ENCODE assay signal across 23 cellular contexts in the genomic region with DNA sequence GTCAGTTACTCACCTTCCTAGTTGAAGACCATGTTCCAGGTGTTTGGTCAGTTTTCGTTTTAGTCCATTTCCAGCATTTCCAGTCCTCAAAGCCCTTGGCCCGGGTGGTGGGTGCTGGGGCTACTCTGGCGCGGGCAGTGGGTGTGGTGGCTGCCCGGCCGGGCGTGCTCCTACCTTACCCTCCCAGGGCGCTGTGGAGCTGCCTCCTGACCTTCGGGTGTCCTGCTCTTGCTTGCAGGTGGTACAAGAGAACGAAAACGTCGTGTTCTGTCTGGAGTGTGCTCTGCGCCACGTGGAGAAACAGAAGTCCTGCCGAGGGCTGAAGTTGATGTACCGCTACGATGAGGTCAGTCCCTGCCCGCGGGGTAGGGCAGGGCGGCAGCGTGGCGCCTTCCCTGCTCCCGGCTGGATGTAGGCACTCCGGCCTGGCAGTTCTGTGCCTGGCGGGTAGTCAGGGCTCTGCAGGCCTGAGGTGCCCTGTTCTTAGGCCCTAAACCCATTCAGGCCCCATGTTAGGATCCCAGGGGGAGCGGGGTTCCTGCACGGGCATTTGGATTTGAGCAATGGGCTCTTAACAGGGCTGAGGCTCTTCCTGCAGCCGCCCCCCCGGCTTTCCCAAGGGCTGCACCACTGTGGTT.
DNase-seq lines count a peak whose midpoint lies in the region; ATAC-seq and TF ChIP-seq lines count a peak whose summit lies in the region.
"Had no signal": no experiment of that assay in that cellular context is flagged by ENCODE, and none has a peak within 500 bp of the region (broad histone marks: within the 10 kb centered on the region; RNA-seq: fewer than 3 reads in every experiment).

No MANE protein-coding gene starts in this region.

- BruUV-seq in A673 (replicated peaks; lab: Mats Ljungman, UMichigan): no TSS peak

- H3K14ac ChIP-seq in mesenchymal stem cell (ENCODE audit: low read length in 2 of 2): no peak overlapping the region

- H3K4me1 Mint-ChIP-seq in GM23338: peaks cover 25% of the 10 kb centered on the region

- no peak overlapping the region for H2BK12ac ChIP-seq in mesenchymal stem cell (ENCODE audit: low read length in 2 of 2)

- H2BK120ac ChIP-seq in mesenchymal stem cell (ENCODE audit: low read depth, low read length): no peak overlapping the region

- H3K4me2 ChIP-seq in GM23338: no peak overlapping the region
- H3K4me2 ChIP-seq in mesenchymal stem cell (ENCODE audit: low read length, poor library complexity, severe bottlenecking): no peak overlapping the region
- H3K4me2 ChIP-seq: A549 had no signal

- TF ChIP-seq CTCF in A673 (conservative IDR thresholded peaks at IDR 0.05; ENCODE audit: low read depth, low read length): no peak
- TF ChIP-seq CTCF in GM23338 (conservative IDR thresholded peaks at IDR 0.05; ENCODE audit: low read depth in 2 of 2): no peak
- TF ChIP-seq CTCF in sigmoid colon (IDR thresholded peaks at IDR 0.05): no peak
- TF ChIP-seq CTCF in uterus (IDR thresholded peaks at IDR 0.05): no peak

- H3K9me3 Mint-ChIP-seq in GM23338: peaks cover 1% of the 10 kb centered on the region; the same call in 2 of the 3 replicates
- H3K9me3 Mint-ChIP-seq: HFFc6 had no signal

- H4K8ac ChIP-seq in mesenchymal stem cell (ENCODE audit: low read length): peak overlapping the region; percentile 55

- POLR2A ChIA-PET in A673 (lab: Charles Lee; ENCODE audit: low non-redundant PET): no interaction called here

- peaks cover 71% of the 10 kb centered on the region for H3F3A ChIP-seq in GM23338 (replicated peaks; ENCODE audit: low read depth)

- no peak overlapping the region for H3K23ac ChIP-seq in mesenchymal stem cell (ENCODE audit: low read length in 2 of 2)

- intact Hi-C loops in A673 (cut with micrococcal nuclease; ENCODE audit: unreplicated experiment) (no loop called here), sigmoid colon (cut with DNase I) (no loop called here), uterus (cut with DNase I; ENCODE audit: low total_unique reads) (no loop called here)

- peaks cover 74% of the 10 kb centered on the region for H3K27me3 Mint-ChIP-seq in GM23338 (ENCODE audit: insufficient read depth, low read depth, poor library complexity)

- no peak overlapping the region for H3K4me3 Mint-ChIP-seq in GM23338
- H3K4me3 Mint-ChIP-seq: HFFc6 had no signal

- peaks cover 100% of the 10 kb centered on the region for H3K36me3 Mint-ChIP-seq in GM23338 (ENCODE audit: low read depth)

- peaks cover 59% of the 10 kb centered on the region for H4K20me1 ChIP-seq in GM23338 (replicated peaks; ENCODE audit: insufficient read depth)

- H3K27me3 ChIP-seq in A673 (replicated peaks; ENCODE audit: insufficient read depth, low read depth, low read length, poor library complexity) (no peaks in the 10 kb centered on the region), GM23338 (ENCODE audit: insufficient read depth) (no peaks in the 10 kb centered on the region), mesenchymal stem cell (ENCODE audit: control insufficient read depth in 1 of 2, insufficient read depth in 1 of 2, low read length in 2 of 2) (no peaks in the 10 kb centered on the region), sigmoid colon (no peaks in the 10 kb centered on the region), uterus (no peaks in the 10 kb centered on the region)
- H3K27me3 ChIP-seq: BE2C, SJCRH30 had no signal

- no peak overlapping the region for H2BK5ac ChIP-seq in mesenchymal stem cell (ENCODE audit: low read depth, low read length, poor library complexity, severe bottlenecking)

- H2AK5ac ChIP-seq in mesenchymal stem cell (ENCODE audit: low read length, severe bottlenecking): peak overlapping the region; percentile 46

- H3K79me1 ChIP-seq in mesenchymal stem cell (replicated peaks; ENCODE audit: low read length, poor library complexity, severe bottlenecking): peaks cover 27% of the 10 kb centered on the region

- peak overlapping the region; percentile 56 for H4K91ac ChIP-seq in mesenchymal stem cell (ENCODE audit: low read length)

- H3K4me3 ChIP-seq in A673 (ENCODE audit: low read depth, low read length, poor library complexity, severe bottlenecking) (no peak overlapping the region), GM23338 (no peak overlapping the region), mesenchymal stem cell (ENCODE audit: insufficient read depth in 1 of 2, low read depth in 1 of 2, low read length in 2 of 2) (peak overlapping the region in 1 of 2 experiments; percentile 17), sigmoid colon (no peak overlapping the region), uterus (no peak overlapping the region)
- H3K4me3 ChIP-seq: A549, SJCRH30 had no signal

- H2AFZ ChIP-seq in GM23338: no peak overlapping the region
- H2AFZ ChIP-seq in mesenchymal stem cell (ENCODE audit: low read depth, low read length): no peak overlapping the region

- H3K9me3 ChIP-seq in A673 (ENCODE audit: low read depth, low read length, poor library complexity, severe bottlenecking): no peaks in the 10 kb centered on the region
- H3K9me3 ChIP-seq in mesenchymal stem cell (ENCODE audit: control insufficient read depth, low read length): no peaks in the 10 kb centered on the region
- no peaks in the 10 kb centered on the region for H3K9me3 ChIP-seq in sigmoid colon
- no peaks in the 10 kb centered on the region for H3K9me3 ChIP-seq in uterus
- H3K9me3 ChIP-seq: A549, BE2C, SJCRH30 had no signal

- H3K9me2 ChIP-seq in GM23338 (ENCODE audit: insufficient read depth): no peaks in the 10 kb centered on the region

- H2BK15ac ChIP-seq in mesenchymal stem cell (ENCODE audit: low read depth, poor library complexity, severe bottlenecking): peak overlapping the region; percentile 0

- H3K4me1 ChIP-seq in A673 (ENCODE audit: insufficient read depth, low read length, poor library complexity, severe bottlenecking) (peaks cover 27% of the 10 kb centered on the region), GM23338 (ENCODE audit: insufficient read depth) (peaks cover 6% of the 10 kb centered on the region; the same call in 1 of the 2 replicates), mesenchymal stem cell (ENCODE audit: control insufficient read depth, insufficient read depth, low read depth, low read length) (peaks cover 25% of the 10 kb centered on the region), sigmoid colon (peaks cover 0 to 5% (median 2%) of the 10 kb centered on the region in 4 donors), uterus (no peaks in the 10 kb centered on the region)
- H3K4me1 ChIP-seq: A549, BE2C, SJCRH30 had no signal

- no peak overlapping the region for H3K9ac ChIP-seq in mesenchymal stem cell (ENCODE audit: low read length)

- no peak for TF ChIP-seq EP300 in sigmoid colon (IDR thresholded peaks at IDR 0.05)

- DNase-seq in A673 (ENCODE audit: low spot score) (no peak), GM23338 (ENCODE audit: low spot score) (no peak), mesenchymal stem cell (no peak), sigmoid colon (peak; percentile 51), NCI-H187 treated with DMSO at 0.1 percent for 48 hours (lab: John Stamatoyannopoulos, UW) (no peak), uterus (no peak)
- DNase-seq: BE2C, H7, HFFc6, KBM-7, NCI-H1092, NCI-H1436, NCI-H1930, NCI-H226, NCI-H510A treated with DMSO at 0.1 percent for 48 hours, NCI-H774, OCI-M1, SJCRH30 had no signal

- peak overlapping the region; percentile 16 for H3K27ac ChIP-seq in A673 (ENCODE audit: low read depth, low read length, poor library complexity, severe bottlenecking)
- peak overlapping the region; percentile 51 for H3K27ac ChIP-seq in GM23338 (ENCODE audit: low read depth)
- H3K27ac ChIP-seq in mesenchymal stem cell (ENCODE audit: low read length, poor library complexity, severe bottlenecking): no peak overlapping the region
- H3K27ac ChIP-seq in sigmoid colon: no peak overlapping the region
- H3K27ac ChIP-seq in uterus: no peak overlapping the region
- H3K27ac ChIP-seq: A549, HL-60, SJCRH30 had no signal

- no peak overlapping the region for H3K18ac ChIP-seq in mesenchymal stem cell (ENCODE audit: low read depth in 1 of 2, low read length in 2 of 2)

- 98% methylated on average over 29 of the region's 29 CpGs for WGBS in mesenchymal stem cell
- 96% methylated on average over 29 of the region's 29 CpGs for WGBS in sigmoid colon, 2 donors

- H3K4ac ChIP-seq in mesenchymal stem cell (ENCODE audit: low read depth in 1 of 2, low read length in 2 of 2): no peak overlapping the region

- ATAC-seq in GM23338 (no peak), HG03175 (IDR thresholded peaks at IDR 0.05; ENCODE audit: unreplicated experiment) (no peak), HG02759 (IDR thresholded peaks at IDR 0.05; ENCODE audit: unreplicated experiment) (no peak)
- ATAC-seq: A549, HepG2 had no signal

- H3K27ac Mint-ChIP-seq in GM23338: no peak overlapping the region
- H3K27ac Mint-ChIP-seq: HFFc6 had no signal

- TF ChIP-seq POLR2A in sigmoid colon (IDR thresholded peaks at IDR 0.05): no peak
- TF ChIP-seq POLR2A in uterus (IDR thresholded peaks at IDR 0.05): no peak

- CTCF ChIA-PET in A673 (lab: Charles Lee): no interaction called here

- H3K79me2 ChIP-seq in GM23338 (replicated peaks; ENCODE audit: insufficient read depth): peaks cover 37% of the 10 kb centered on the region

- peaks cover 61% of the 10 kb centered on the region for H3K36me3 ChIP-seq in A673 (ENCODE audit: insufficient read depth, low read length, poor library complexity, severe bottlenecking)
- peaks cover 71% of the 10 kb centered on the region for H3K36me3 ChIP-seq in GM23338 (ENCODE audit: insufficient read depth)
- peaks cover 66 to 97% of the 10 kb centered on the region in 2 experiments for H3K36me3 ChIP-seq in mesenchymal stem cell (ENCODE audit: control insufficient read depth in 1 of 2, insufficient read depth in 2 of 2, low read depth in 1 of 2, low read length in 2 of 2)
- H3K36me3 ChIP-seq in sigmoid colon: peaks cover 7 to 80% (median 27%) of the 10 kb centered on the region in 4 donors
- no peaks in the 10 kb centered on the region for H3K36me3 ChIP-seq in uterus

TF ChIP-seq in GM23338, 12 proteins besides CTCF, POLR2A, EP300 and RAD21:
- 0 out of 2 replicates have a peak, but pooled peaks have one; percentile 13 for TF ChIP-seq POLR2AphosphoS5 (IDR thresholded peaks at IDR 0.05; ENCODE audit: low read depth)
- TF ChIP-seq EZH2phosphoT487 (IDR thresholded peaks at IDR 0.05; ENCODE audit: unreplicated experiment): no peak

Comparison
In these comparisons a context has a peak if more than half of its experiments do, and no peak if none do; other contexts are left out.
1. H3K27ac ChIP-seq: peak in A673 (single experiment) and GM23338 (single experiment); none in mesenchymal stem cell (single experiment), sigmoid colon (0 of 4) and uterus (0 of 2).